In genomic region chr3:4988815-4989648, GRCh38 we compare ENCODE assay signal across 11 cellular contexts. TPM values are rescaled to one million over a fixed set of nuclear protein-coding genes. Genes with fewer than 3 reads are reported as not detected.
DNase-seq lines count a peak whose midpoint lies in the region; ATAC-seq and TF ChIP-seq lines count a peak whose summit lies in the region.
"Had no signal": no experiment of that assay in that cellular context is flagged by ENCODE, and none has a peak within 500 bp of the region (broad histone marks: within the 10 kb centered on the region; RNA-seq: fewer than 3 reads in every experiment).

No MANE protein-coding gene starts in this region.

- TF ChIP-seq CTCF in chondrocyte (IDR thresholded peaks at IDR 0.05) = no peak
- no peak for TF ChIP-seq CTCF in vagina (IDR thresholded peaks at IDR 0.05)

- H3K9me3 ChIP-seq in muscle layer of colon (ENCODE audit: low read length) (no peaks in the 10 kb centered on the region), vagina (no peaks in the 10 kb centered on the region)

- H3K4me1 ChIP-seq in muscle layer of colon (ENCODE audit: insufficient read depth, low read length) (peaks cover 33% of the 10 kb centered on the region), vagina (peaks cover 50% of the 10 kb centered on the region)

- H3K4me3 Mint-ChIP-seq in chondrocyte (ENCODE audit: unreplicated experiment) = no peak overlapping the region

- no peaks in the 10 kb centered on the region for H3K27me3 Mint-ChIP-seq in chondrocyte (ENCODE audit: low read depth)
- H3K27me3 Mint-ChIP-seq: CD4-positive, alpha-beta memory T cell had no signal

- H3K27me3 ChIP-seq in muscle layer of colon (ENCODE audit: control insufficient read depth in 1 of 2, insufficient read depth in 2 of 2, low read length in 2 of 2) (no peaks in the 10 kb centered on the region), vagina (no peaks in the 10 kb centered on the region)

- peaks cover 59% of the 10 kb centered on the region for H3K4me1 Mint-ChIP-seq in chondrocyte (ENCODE audit: low read depth)

- H3K9ac ChIP-seq in muscle layer of colon (ENCODE audit: low read length) = no peak overlapping the region

- H3K36me3 Mint-ChIP-seq in chondrocyte (ENCODE audit: low read depth) = peaks cover 2% of the 10 kb centered on the region

- DNase-seq in Right ventricle myocardium inferior (ENCODE audit: missing footprints) (peak; percentile 77), cardiac septum (ENCODE audit: low spot score) (no peak), chondrocyte (ENCODE audit: low spot score) (no peak), vagina (ENCODE audit: extremely low spot score in 2 of 2) (peak in 1 of 2 donors; percentile 89), EL (no peak)
- DNase-seq: activated gamma-delta T cell treated with Interleukin-2 at 50 U/mL for 16 hours; CD4-positive, alpha-beta memory T cell; foreskin melanocyte had no signal

- no peaks in the 10 kb centered on the region for H3K9me3 Mint-ChIP-seq in chondrocyte (ENCODE audit: low read depth)
- H3K9me3 Mint-ChIP-seq: CD4-positive, alpha-beta memory T cell had no signal

- H3K27ac Mint-ChIP-seq in chondrocyte (ENCODE audit: unreplicated experiment) = peak overlapping the region; percentile 57

- ATAC-seq in Right ventricle myocardium inferior (peak; percentile 24), GM21526 (IDR thresholded peaks at IDR 0.05; ENCODE audit: low FRiP score, unreplicated experiment) (no peak), HG02970 (IDR thresholded peaks at IDR 0.05; ENCODE audit: low FRiP score, unreplicated experiment) (no peak)

- H3K36me3 ChIP-seq in muscle layer of colon (ENCODE audit: insufficient read depth, low read length) (no peaks in the 10 kb centered on the region), vagina (no peaks in the 10 kb centered on the region)

- TF ChIP-seq POLR2A in vagina (IDR thresholded peaks at IDR 0.05) = no peak

- intact Hi-C loops in Right ventricle myocardium inferior (cut with DNase I) = no loop called here
- intact Hi-C loops in cardiac septum (cut with DNase I) = no loop called here
- intact Hi-C loops in vagina (cut with DNase I) = loop anchor here (5.0 kb wide), 1 partner anchor 267 kb away; no protein-coding TSS in a partner anchor

- H3K27ac ChIP-seq in muscle layer of colon (ENCODE audit: low read depth, low read length) (peak overlapping the region; percentile 16), vagina (peak overlapping the region; percentile 98)

- H3K4me3 ChIP-seq in muscle layer of colon (ENCODE audit: low read depth in 1 of 2, low read length in 2 of 2) = no peak overlapping the region
- no peak overlapping the region for H3K4me3 ChIP-seq in vagina

RNA-seq across cellular contexts. Expression of gene BHLHE40, which starts 9.8 kb away (rescaled TPM):
- total RNA-seq in Right ventricle myocardium inferior (26.9 TPM), cardiac septum (71.5 TPM), chondrocyte (53.8 to 75.5 TPM (median 66.4 TPM) in 3 replicates), vagina (347 TPM)
